8 cellular contexts compared by ENCODE assay signal in genomic region chr3:182925330-182925943, GRCh38. TPM values are rescaled to one million over a fixed set of nuclear protein-coding genes. Genes with fewer than 3 reads are reported as not detected.
DNase-seq lines count a peak whose midpoint lies in the region; ATAC-seq and TF ChIP-seq lines count a peak whose summit lies in the region.

No MANE protein-coding gene starts in this region.

- H3K27me3 ChIP-seq in BLaER1 (no peaks in the 10 kb centered on the region), tibial artery (no peaks in the 10 kb centered on the region)

- H3K36me3 ChIP-seq in BLaER1 (peaks cover 4% of the 10 kb centered on the region; the same call in 1 of the 2 replicates), tibial artery (no peaks in the 10 kb centered on the region)

- intact Hi-C loops in tibial artery (cut with DNase I; ENCODE audit: low total_unique reads): no loop called here

- H3K4me2 ChIP-seq in BLaER1: 0 out of 2 replicates have a peak overlapping the region, but pooled peaks have one; percentile 21

- DNase-seq in choroid plexus epithelial cell (ENCODE audit: low read depth) (peak; percentile 33), tibial artery (no peak), mesothelial cell of epicardium (ENCODE audit: low spot score in 2 of 2, unreplicated experiment in 2 of 2) (no peak), NCI-H446 treated with DMSO at 0.1 percent for 48 hours (lab: John Stamatoyannopoulos, UW) (no peak)
- no peak for DNase-seq in stimulated activated CD4-positive, alpha-beta T cell treated with anti-CD3 and anti-CD28 coated beads, Interleukin-1b, Interleukin-23, amount 100 ng/mL, for 48 hours

- H3K36me3 Mint-ChIP-seq in mesothelial cell of epicardium: peaks cover 14% of the 10 kb centered on the region

- H3K9me3 Mint-ChIP-seq in mesothelial cell of epicardium: peaks cover 19% of the 10 kb centered on the region

- ATAC-seq in GM19372 (IDR thresholded peaks at IDR 0.05; ENCODE audit: low read depth, unreplicated experiment): peak; percentile 95
- ATAC-seq in HG03108 (IDR thresholded peaks at IDR 0.05; ENCODE audit: unreplicated experiment): peak; percentile 95

- H3K4me3 Mint-ChIP-seq in mesothelial cell of epicardium: no peak overlapping the region

- H3K27ac ChIP-seq in BLaER1 (no peak overlapping the region), tibial artery (no peak overlapping the region)

- H3K27me3 Mint-ChIP-seq in mesothelial cell of epicardium (ENCODE audit: low read depth): no peaks in the 10 kb centered on the region

- H3K27ac Mint-ChIP-seq in mesothelial cell of epicardium: no peak overlapping the region

- no peak overlapping the region for H3K9ac ChIP-seq in BLaER1

- H3K9me3 ChIP-seq in BLaER1 (no peaks in the 10 kb centered on the region), tibial artery (no peaks in the 10 kb centered on the region)

- H3K4me1 ChIP-seq in BLaER1 (peaks cover 9% of the 10 kb centered on the region), tibial artery (peaks cover 0 to 5% (median 0%) of the 10 kb centered on the region in 4 donors)

- no peak for TF ChIP-seq CTCF in choroid plexus epithelial cell (conservative IDR thresholded peaks at IDR 0.05; ENCODE audit: low read depth, low read length)
- TF ChIP-seq CTCF in tibial artery (IDR thresholded peaks at IDR 0.05): no peak
- no peak for TF ChIP-seq CTCF in mesothelial cell of epicardium (IDR thresholded peaks at IDR 0.05; ENCODE audit: unreplicated experiment)

- no peaks in the 10 kb centered on the region for H4K20me1 ChIP-seq in BLaER1

- H3K4me3 ChIP-seq in BLaER1: no peak overlapping the region
- H3K4me3 ChIP-seq in choroid plexus epithelial cell (ENCODE audit: low read depth, low read length): no peak overlapping the region
- H3K4me3 ChIP-seq in tibial artery: no peak overlapping the region

- H3K4me1 Mint-ChIP-seq in mesothelial cell of epicardium: peaks cover 7% of the 10 kb centered on the region

RNA-seq across cellular contexts. Expression of gene DCUN1D1, which starts 54.9 kb away (rescaled TPM):
- 50.7 to 53.8 TPM (median 52.9 TPM) in 3 replicates for total RNA-seq in mesothelial cell of epicardium
